In the genomic region with DNA sequence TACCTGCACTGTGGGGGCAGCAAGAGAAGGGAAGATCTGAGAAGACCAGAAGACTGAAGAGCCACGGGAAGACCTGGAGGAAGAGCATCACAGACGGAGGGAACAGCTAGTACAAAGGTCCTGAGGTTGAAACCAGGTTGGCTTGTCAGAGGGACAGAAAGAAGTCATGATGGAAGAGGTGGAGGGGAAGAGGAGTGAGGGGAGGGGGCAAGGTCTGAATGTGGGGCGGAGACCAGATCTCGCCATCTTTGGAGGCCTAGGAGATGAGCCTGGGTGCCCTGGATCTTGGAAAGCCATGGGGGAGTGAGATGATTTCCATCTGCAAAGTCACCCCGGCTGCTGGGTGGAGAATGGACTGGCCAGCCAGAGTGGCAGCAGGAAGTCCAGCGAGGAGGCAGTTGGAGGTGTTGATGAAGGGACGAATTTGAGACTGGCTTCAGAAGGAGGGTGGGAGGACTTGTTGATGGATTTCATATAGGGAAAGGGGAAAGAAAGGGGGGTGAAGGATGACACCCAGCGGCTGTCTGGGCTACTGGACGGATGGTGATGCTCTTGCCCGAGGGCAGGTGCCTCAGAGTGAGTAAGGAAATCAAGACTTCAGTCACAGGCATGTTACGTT, we compare ENCODE assay signal across 9 cellular contexts. TPM values are rescaled to one million over a fixed set of nuclear protein-coding genes. Genes with fewer than 3 reads are reported as not detected.
DNase-seq lines count a peak whose midpoint lies in the region; ATAC-seq and TF ChIP-seq lines count a peak whose summit lies in the region.
"Had no signal": no experiment of that assay in that cellular context is flagged by ENCODE, and none has a peak within 500 bp of the region (broad histone marks: within the 10 kb centered on the region; RNA-seq: fewer than 3 reads in every experiment).

No MANE protein-coding gene starts in this region.

- peaks cover 8% of the 10 kb centered on the region for H3K36me3 Mint-ChIP-seq in activated naive CD4-positive, alpha-beta T cell treated with anti-CD3 and anti-CD28 coated beads, Interleukin-2, amount 10 ng/mL, durations not matched to agents 7 days and 5 days
- H3K36me3 Mint-ChIP-seq in activated naive CD8-positive, alpha-beta T cell treated with anti-CD3 and anti-CD28 coated beads, Interleukin-2, amount 10 ng/mL, durations not matched to agents 7 days and 5 days = peaks cover 5% of the 10 kb centered on the region
- no peaks in the 10 kb centered on the region for H3K36me3 Mint-ChIP-seq in memory B cell
- H3K36me3 Mint-ChIP-seq: mesothelial cell of epicardium had no signal

- peak overlapping the region; percentile 89 to 94 (median 93) for H3K27ac ChIP-seq in tibial nerve

- no peaks in the 10 kb centered on the region for H3K9me3 ChIP-seq in tibial nerve

- no peak for TF ChIP-seq EP300 in tibial nerve (IDR thresholded peaks at IDR 0.05)

- H3K4me3 ChIP-seq in tibial nerve = no peak overlapping the region

- POLR2A ChIA-PET in activated naive CD8-positive, alpha-beta T cell treated with anti-CD3 and anti-CD28 coated beads, Interleukin-2, amount 10 ng/mL, durations not matched to agents 7 days and 5 days (lab: Charles Lee) = interaction anchor here (2.3 to 4.9 kb wide), 3 partner anchors 10 to 14 kb away, joined by 34 to 57 read pairs (median 45); partner anchors contain the start of gene UBC

- no peaks in the 10 kb centered on the region for H3K27me3 ChIP-seq in tibial nerve

- no peak for TF ChIP-seq CTCF in tibial nerve (IDR thresholded peaks at IDR 0.05)

- peaks cover 35% of the 10 kb centered on the region for H3K4me1 Mint-ChIP-seq in activated naive CD4-positive, alpha-beta T cell treated with anti-CD3 and anti-CD28 coated beads, Interleukin-2, amount 10 ng/mL, durations not matched to agents 7 days and 5 days
- peaks cover 23% of the 10 kb centered on the region for H3K4me1 Mint-ChIP-seq in activated naive CD8-positive, alpha-beta T cell treated with anti-CD3 and anti-CD28 coated beads, Interleukin-2, amount 10 ng/mL, durations not matched to agents 7 days and 5 days
- H3K4me1 Mint-ChIP-seq in memory B cell = peaks cover 17% of the 10 kb centered on the region

- no peak for ATAC-seq in activated naive CD8-positive, alpha-beta T cell treated with anti-CD3 and anti-CD28 coated beads, Interleukin-2, amount 10 ng/mL, durations not matched to agents 7 days and 5 days (ENCODE audit: low read depth)
- ATAC-seq in memory B cell (ENCODE audit: low read depth) (no peak), HG03520 (IDR thresholded peaks at IDR 0.05; ENCODE audit: unreplicated experiment) (no peak)

- peak overlapping the region; percentile 86 for H3K4me3 Mint-ChIP-seq in activated naive CD4-positive, alpha-beta T cell treated with anti-CD3 and anti-CD28 coated beads, Interleukin-2, amount 10 ng/mL, durations not matched to agents 7 days and 5 days
- peak overlapping the region; percentile 92 for H3K4me3 Mint-ChIP-seq in activated naive CD8-positive, alpha-beta T cell treated with anti-CD3 and anti-CD28 coated beads, Interleukin-2, amount 10 ng/mL, durations not matched to agents 7 days and 5 days
- peak overlapping the region; percentile 21 for H3K4me3 Mint-ChIP-seq in memory B cell

- peaks cover 0 to 15% (median 10%) of the 10 kb centered on the region in 4 donors for H3K4me1 ChIP-seq in tibial nerve

- no peak for TF ChIP-seq POLR2A in tibial nerve (IDR thresholded peaks at IDR 0.05)

- H3K27ac Mint-ChIP-seq in activated naive CD4-positive, alpha-beta T cell treated with anti-CD3 and anti-CD28 coated beads, Interleukin-2, amount 10 ng/mL, durations not matched to agents 7 days and 5 days = peak overlapping the region; percentile 95
- H3K27ac Mint-ChIP-seq in activated naive CD8-positive, alpha-beta T cell treated with anti-CD3 and anti-CD28 coated beads, Interleukin-2, amount 10 ng/mL, durations not matched to agents 7 days and 5 days = peak overlapping the region; percentile 90
- H3K27ac Mint-ChIP-seq in memory B cell = peak overlapping the region; percentile 99
- H3K27ac Mint-ChIP-seq: mesothelial cell of epicardium had no signal

- no peaks in the 10 kb centered on the region for H3K9me3 Mint-ChIP-seq in activated naive CD4-positive, alpha-beta T cell treated with anti-CD3 and anti-CD28 coated beads, Interleukin-2, amount 10 ng/mL, durations not matched to agents 7 days and 5 days
- H3K9me3 Mint-ChIP-seq in activated naive CD8-positive, alpha-beta T cell treated with anti-CD3 and anti-CD28 coated beads, Interleukin-2, amount 10 ng/mL, durations not matched to agents 7 days and 5 days = no peaks in the 10 kb centered on the region
- no peaks in the 10 kb centered on the region for H3K9me3 Mint-ChIP-seq in memory B cell
- H3K9me3 Mint-ChIP-seq: mesothelial cell of epicardium had no signal

- H3K36me3 ChIP-seq in tibial nerve = no peaks in the 10 kb centered on the region

- WGBS in tibial nerve, 2 donors = 88% methylated on average over 11 of the region's 11 CpGs

- peaks cover 19% of the 10 kb centered on the region for H3K27me3 Mint-ChIP-seq in activated naive CD4-positive, alpha-beta T cell treated with anti-CD3 and anti-CD28 coated beads, Interleukin-2, amount 10 ng/mL, durations not matched to agents 7 days and 5 days
- H3K27me3 Mint-ChIP-seq in activated naive CD8-positive, alpha-beta T cell treated with anti-CD3 and anti-CD28 coated beads, Interleukin-2, amount 10 ng/mL, durations not matched to agents 7 days and 5 days = peaks cover 2% of the 10 kb centered on the region
- H3K27me3 Mint-ChIP-seq in memory B cell = no peaks in the 10 kb centered on the region

- CTCF ChIA-PET in activated naive CD4-positive, alpha-beta T cell treated with anti-CD3 and anti-CD28 coated beads, Interleukin-2, amount 10 ng/mL, durations not matched to agents 7 days and 5 days (lab: Charles Lee) = interaction anchor here (1.8 to 2.6 kb wide), 4 partner anchors 9 to 23 kb away, joined by 6 to 21 read pairs (median 10); partner anchors contain the start of gene UBC

- DNase-seq in activated naive CD4-positive, alpha-beta T cell treated with anti-CD3 and anti-CD28 coated beads, Interleukin-2, amount 10 ng/mL, durations not matched to agents 7 days and 5 days = no peak
- DNase-seq in activated naive CD4-positive, alpha-beta T cell treated with Interleukin-2 at 50 U/mL for 16 hours = no peak
- DNase-seq in activated naive CD8-positive, alpha-beta T cell treated with anti-CD3 and anti-CD28 coated beads, Interleukin-2, amount 10 ng/mL, durations not matched to agents 7 days and 5 days = no peak
- DNase-seq in memory B cell (ENCODE audit: low spot score in 2 of 2) (no peak), tibial nerve (ENCODE audit: low spot score in 2 of 2) (peak in 1 of 2 donors; percentile 7), superior temporal gyrus (ENCODE audit: extremely low spot score) (no peak), ecto neural progenitor cell (ENCODE audit: low spot score) (no peak)

RNA-seq across cellular contexts. Expression of gene UBC, which starts 14.6 kb away (rescaled TPM):
- 1,000 to 10,000 TPM; 1,024 to 1,046 TPM for total RNA-seq in activated naive CD8-positive, alpha-beta T cell treated with anti-CD3 and anti-CD28 coated beads, Interleukin-2, amount 10 ng/mL, durations not matched to agents 7 days and 5 days
- total RNA-seq in tibial nerve = 1,000 to 10,000 TPM; 1,276 to 1,840 (median 1,378) TPM

RNA-seq across cellular contexts. Expression of gene DHX37, which starts 59.9 kb away (rescaled TPM):
- total RNA-seq in activated naive CD8-positive, alpha-beta T cell treated with anti-CD3 and anti-CD28 coated beads, Interleukin-2, amount 10 ng/mL, durations not matched to agents 7 days and 5 days = 10 to 100 TPM; 29.7 to 30.2 TPM
- total RNA-seq in tibial nerve = 10 to 100 TPM; 12.9 to 27.3 (median 20.8) TPM

Comparison
In these comparisons a context has a peak if more than half of its experiments do, and no peak if none do; other contexts are left out.
1. H3K4me3 Mint-ChIP-seq: peak in every context shown above with its lines; median percentile 92 in activated naive CD8-positive, alpha-beta T cell treated with anti-CD3 and anti-CD28 coated beads, Interleukin-2, amount 10 ng/mL, durations not matched to agents 7 days and 5 days; 86 in activated naive CD4-positive, alpha-beta T cell treated with anti-CD3 and anti-CD28 coated beads, Interleukin-2, amount 10 ng/mL, durations not matched to agents 7 days and 5 days; 21 in memory B cell.